1 cellular context compared by ENCODE assay signal in the genomic region with DNA sequence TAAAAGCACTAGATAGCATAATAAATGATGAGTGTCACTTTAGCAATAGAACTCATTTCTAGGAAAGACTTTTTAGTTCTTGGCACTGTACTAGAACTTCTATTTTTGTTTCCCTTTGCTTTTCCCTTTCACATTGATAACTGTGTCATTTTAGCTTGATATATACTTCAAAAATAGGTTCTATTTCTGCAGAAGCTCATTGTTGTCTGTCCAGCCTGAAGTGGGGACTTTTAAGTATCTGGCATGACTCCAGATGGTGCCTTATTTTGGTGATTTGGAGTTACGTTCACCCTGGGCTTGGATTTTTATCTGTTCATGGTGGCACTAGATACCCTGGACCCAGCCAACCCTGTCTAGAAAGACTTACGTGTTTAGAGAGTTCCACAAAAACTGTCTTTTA.
TF ChIP-seq lines count a peak whose summit lies in the region.

No MANE protein-coding gene starts in this region.

TF ChIP-seq in GM23338, 12 proteins besides CTCF, POLR2A, EP300 and RAD21 (continued from another document):
- no peak for TF ChIP-seq ZNF462 (CRISPR knock-in tag; IDR thresholded peaks at IDR 0.05)
- no peak for TF ChIP-seq EZH2 (IDR thresholded peaks at IDR 0.05; ENCODE audit: low read depth, unreplicated experiment)
- TF ChIP-seq NANOG (IDR thresholded peaks at IDR 0.05; ENCODE audit: borderline replicate concordance) = no peak
- TF ChIP-seq POLR2AphosphoS5 (IDR thresholded peaks at IDR 0.05; ENCODE audit: low read depth) = no peak
- no peak for TF ChIP-seq JUNB (IDR thresholded peaks at IDR 0.05; ENCODE audit: unreplicated experiment)
- TF ChIP-seq STAT1 (IDR thresholded peaks at IDR 0.05; ENCODE audit: unreplicated experiment) = no peak
- no peak for TF ChIP-seq CREB1 (CRISPR knock-in tag; IDR thresholded peaks at IDR 0.05; ENCODE audit: low read depth)
- no peak for TF ChIP-seq ZNF331 (CRISPR knock-in tag; IDR thresholded peaks at IDR 0.05; ENCODE audit: low read depth)
- TF ChIP-seq, protein P1, sequence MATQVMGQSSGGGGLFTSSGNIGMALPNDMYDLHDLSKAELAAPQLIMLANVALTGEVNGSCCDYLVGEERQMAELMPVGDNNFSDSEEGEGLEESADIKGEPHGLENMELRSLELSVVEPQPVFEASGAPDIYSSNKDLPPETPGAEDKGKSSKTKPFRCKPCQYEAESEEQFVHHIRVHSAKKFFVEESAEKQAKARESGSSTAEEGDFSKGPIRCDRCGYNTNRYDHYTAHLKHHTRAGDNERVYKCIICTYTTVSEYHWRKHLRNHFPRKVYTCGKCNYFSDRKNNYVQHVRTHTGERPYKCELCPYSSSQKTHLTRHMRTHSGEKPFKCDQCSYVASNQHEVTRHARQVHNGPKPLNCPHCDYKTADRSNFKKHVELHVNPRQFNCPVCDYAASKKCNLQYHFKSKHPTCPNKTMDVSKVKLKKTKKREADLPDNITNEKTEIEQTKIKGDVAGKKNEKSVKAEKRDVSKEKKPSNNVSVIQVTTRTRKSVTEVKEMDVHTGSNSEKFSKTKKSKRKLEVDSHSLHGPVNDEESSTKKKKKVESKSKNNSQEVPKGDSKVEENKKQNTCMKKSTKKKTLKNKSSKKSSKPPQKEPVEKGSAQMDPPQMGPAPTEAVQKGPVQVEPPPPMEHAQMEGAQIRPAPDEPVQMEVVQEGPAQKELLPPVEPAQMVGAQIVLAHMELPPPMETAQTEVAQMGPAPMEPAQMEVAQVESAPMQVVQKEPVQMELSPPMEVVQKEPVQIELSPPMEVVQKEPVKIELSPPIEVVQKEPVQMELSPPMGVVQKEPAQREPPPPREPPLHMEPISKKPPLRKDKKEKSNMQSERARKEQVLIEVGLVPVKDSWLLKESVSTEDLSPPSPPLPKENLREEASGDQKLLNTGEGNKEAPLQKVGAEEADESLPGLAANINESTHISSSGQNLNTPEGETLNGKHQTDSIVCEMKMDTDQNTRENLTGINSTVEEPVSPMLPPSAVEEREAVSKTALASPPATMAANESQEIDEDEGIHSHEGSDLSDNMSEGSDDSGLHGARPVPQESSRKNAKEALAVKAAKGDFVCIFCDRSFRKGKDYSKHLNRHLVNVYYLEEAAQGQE (IDR thresholded peaks at IDR 0.05; ENCODE audit: unreplicated experiment) = no peak
- TF ChIP-seq ZNF114 (CRISPR knock-in tag; IDR thresholded peaks at IDR 0.05) = no peak
